Comparison of ENCODE assay signal across 16 cellular contexts in the genomic region with DNA sequence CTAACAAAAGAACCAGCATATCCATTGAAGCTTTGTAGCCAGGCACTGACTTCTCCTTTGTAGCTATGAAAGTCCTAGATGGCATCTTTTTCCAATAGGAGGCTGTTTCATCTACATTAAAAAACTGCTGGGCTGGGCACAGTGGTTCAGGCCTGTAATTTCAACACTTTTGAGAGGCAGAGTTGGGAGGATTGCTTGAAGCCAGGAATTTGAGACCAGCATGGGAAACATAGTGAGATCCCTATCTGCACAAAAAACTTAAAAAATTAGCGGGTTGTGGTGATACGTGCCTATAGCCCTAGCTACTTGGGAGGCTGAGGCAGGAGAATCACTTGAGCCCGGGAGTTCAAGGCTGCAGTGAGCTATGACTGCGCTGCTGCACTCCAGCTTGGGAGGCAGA.
A peak's percentile ranks its signal among the peaks of the same experiment; 100 is the strongest.
DNase-seq lines count a peak whose midpoint lies in the region; TF ChIP-seq lines count a peak whose summit lies in the region.
"Had no signal": no experiment of that assay in that cellular context is flagged by ENCODE, and none has a peak within 500 bp of the region (broad histone marks: within the 10 kb centered on the region; RNA-seq: fewer than 3 reads in every experiment).

No MANE protein-coding gene starts in this region.

- TF ChIP-seq POLR2A in sigmoid colon (IDR thresholded peaks at IDR 0.05), result no peak

- H3K27me3 ChIP-seq in layer of hippocampus (ENCODE audit: control insufficient read depth, insufficient read depth, low read length) (no peaks in the 10 kb centered on the region), sigmoid colon (no peaks in the 10 kb centered on the region)

- DNase-seq in sigmoid colon (no peak), SHP77 (lab: John Stamatoyannopoulos, UW) (no peak), SW 1271 (lab: John Stamatoyannopoulos, UW) (no peak), NAMALWA (ENCODE audit: low spot score) (no peak), cerebellum (ENCODE audit: low spot score) (no peak)
- DNase-seq: ACHN; AML-193; CD4-positive, alpha-beta memory T cell; DMS153; GDM1; HCEC 1CT had no signal

- H3K4me1 ChIP-seq in sigmoid colon, result peaks cover 0 to 44% (median 29%) of the 10 kb centered on the region in 4 donors

- no peak for TF ChIP-seq CTCF in sigmoid colon (IDR thresholded peaks at IDR 0.05)

- TF ChIP-seq EP300 in sigmoid colon (IDR thresholded peaks at IDR 0.05), result no peak

- intact Hi-C loops in sigmoid colon (cut with DNase I), result no loop called here

- WGBS in sigmoid colon, 2 donors, result 94 to 96% methylated on average over 4 of the region's 4 CpGs

- no peaks in the 10 kb centered on the region for H3K9me3 ChIP-seq in sigmoid colon

- no peak overlapping the region for H3K4me3 ChIP-seq in sigmoid colon
- H3K4me3 ChIP-seq: GM23338 had no signal

- peak overlapping the region; percentile 60 for H3K27ac ChIP-seq in cingulate gyrus (ENCODE audit: low read depth, low read length)
- peak overlapping the region; percentile 22 for H3K27ac ChIP-seq in layer of hippocampus (ENCODE audit: low read depth, low read length)
- H3K27ac ChIP-seq in sigmoid colon, result peak overlapping the region in 3 of 4 donors; percentile 73 to 81 (median 73)
- H3K27ac ChIP-seq: C4-2B, HL-60 had no signal

- H3K36me3 ChIP-seq in sigmoid colon, result peaks cover 0 to 13% (median 0%) of the 10 kb centered on the region in 4 donors

Comparison
In these comparisons a context has a peak if more than half of its experiments do, and no peak if none do; other contexts are left out.
1. H3K27ac ChIP-seq: peak in every context shown above with its lines; median percentile 73 in sigmoid colon; 60 in cingulate gyrus; 22 in layer of hippocampus.